In the genomic region with DNA sequence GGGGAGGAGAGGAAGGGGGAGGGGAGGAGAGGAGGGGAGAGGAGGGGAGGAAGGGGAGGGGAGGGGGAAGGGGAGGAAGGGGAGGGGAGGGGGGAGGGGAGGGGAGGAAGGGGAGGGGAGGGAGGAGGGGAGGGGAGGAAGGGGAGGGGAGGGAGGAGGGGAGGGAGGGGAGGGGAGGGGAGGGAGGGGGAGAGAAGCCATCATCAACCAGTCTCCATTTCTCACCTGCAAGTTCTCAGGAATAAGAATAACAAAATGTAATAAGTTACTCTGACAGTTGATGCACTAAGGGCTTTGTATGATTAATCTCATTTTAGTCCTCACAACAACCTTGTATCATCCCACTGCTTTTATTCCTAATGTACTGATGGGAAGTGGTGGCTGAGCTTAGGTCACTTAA, we compare ENCODE assay signal across 24 cellular contexts.
"Had no signal": no experiment of that assay in that cellular context is flagged by ENCODE, and none has a peak within 500 bp of the region (broad histone marks: within the 10 kb centered on the region; RNA-seq: fewer than 3 reads in every experiment).

No MANE protein-coding gene starts in this region.

- H3K4me3 ChIP-seq: colonic mucosa, gastroesophageal sphincter, heart right ventricle, left lung, lower lobe of right lung had no signal

- H3K4me3 Mint-ChIP-seq: dendritic cell treated with granulocyte-macrophage colony-stimulating factor and Interleukin-4, amounts not matched to agents 40 ng/mL and 50 ng/mL, for 4 days; effector memory CD8-positive, alpha-beta T cell; endodermal cell; memory B cell had no signal

- H3K9me3 Mint-ChIP-seq: dendritic cell treated with granulocyte-macrophage colony-stimulating factor and Interleukin-4, amounts not matched to agents 40 ng/mL and 50 ng/mL, for 4 days; effector memory CD8-positive, alpha-beta T cell; endodermal cell had no signal

- DNase-seq: colonic mucosa; cortex of kidney; effector CD8-positive, alpha-beta T cell; effector memory CD8-positive, alpha-beta T cell; endodermal cell; foreskin keratinocyte; heart right ventricle; hippocampal formation; left cardiac atrium; left lung; left ventricle myocardium superior; lower lobe of right lung; mesendoderm; midbrain; naive thymus-derived CD4-positive, alpha-beta T cell had no signal

- H3K36me3 ChIP-seq: colonic mucosa, gastroesophageal sphincter, heart right ventricle, left lung, lower lobe of right lung had no signal

- H3K36me3 Mint-ChIP-seq: memory B cell had no signal

- H3K27ac ChIP-seq: colonic mucosa, epithelial cell of prostate, foreskin keratinocyte, gastroesophageal sphincter, heart right ventricle, left lung, lower lobe of right lung had no signal

- ATAC-seq: effector memory CD8-positive, alpha-beta T cell; esophagus mucosa; foreskin keratinocyte; gastroesophageal sphincter; heart right ventricle; left cardiac atrium; left lung; left ventricle myocardium superior; lower lobe of right lung; naive thymus-derived CD4-positive, alpha-beta T cell had no signal

- H3K27ac Mint-ChIP-seq: dendritic cell treated with granulocyte-macrophage colony-stimulating factor and Interleukin-4, amounts not matched to agents 40 ng/mL and 50 ng/mL, for 4 days; endodermal cell; memory B cell had no signal

- H3K9me3 ChIP-seq: colonic mucosa, gastroesophageal sphincter, heart right ventricle, left lung, lower lobe of right lung had no signal

- H3K4me1 ChIP-seq: colonic mucosa, foreskin keratinocyte, gastroesophageal sphincter, heart right ventricle, left lung, lower lobe of right lung had no signal

- H3K4me1 Mint-ChIP-seq: memory B cell had no signal

- H3K27me3 ChIP-seq: colonic mucosa had no signal

- FAIRE-seq: endometrium, frontal cortex, islet of Langerhans, keratinocyte had no signal
